Comparison of ENCODE assay signal across 25 cellular contexts in genomic region chr5:1781726-1782384, GRCh38. TPM values are rescaled to one million over a fixed set of nuclear protein-coding genes. Genes with fewer than 3 reads are reported as not detected.
A peak's percentile ranks its signal among the peaks of the same experiment; 100 is the strongest.
DNase-seq lines count a peak whose midpoint lies in the region; ATAC-seq and TF ChIP-seq lines count a peak whose summit lies in the region.
"Had no signal": no experiment of that assay in that cellular context is flagged by ENCODE, and none has a peak within 500 bp of the region (broad histone marks: within the 10 kb centered on the region; RNA-seq: fewer than 3 reads in every experiment).

No MANE protein-coding gene starts in this region.

- no peak overlapping the region for H3K4ac ChIP-seq in neuronal stem cell (ENCODE audit: low read length)

- H3K9ac ChIP-seq in BLaER1 (no peak overlapping the region), neuronal stem cell (ENCODE audit: low read depth, low read length, poor library complexity) (no peak overlapping the region)

- no peaks in the 10 kb centered on the region for H3F3A ChIP-seq in GM23338 (replicated peaks; ENCODE audit: low read depth)

- ATAC-seq in RWPE2 (ENCODE audit: low read depth) = no peak
- no peak for ATAC-seq in HG03175 (IDR thresholded peaks at IDR 0.05; ENCODE audit: unreplicated experiment)
- no peak for ATAC-seq in GM23338
- ATAC-seq: left colon had no signal

- H2AFZ ChIP-seq in neuronal stem cell (ENCODE audit: low read length) = no peak overlapping the region
- no peak overlapping the region for H2AFZ ChIP-seq in hepatocyte
- no peak overlapping the region for H2AFZ ChIP-seq in GM23338

- no peak overlapping the region for H3K14ac ChIP-seq in neuronal stem cell (ENCODE audit: low read length)

- peak overlapping the region; percentile 85 for H3K4me2 ChIP-seq in BLaER1
- H3K4me2 ChIP-seq in neuronal stem cell (ENCODE audit: insufficient read depth, low read length, poor library complexity, severe bottlenecking) = no peak overlapping the region
- no peak overlapping the region for H3K4me2 ChIP-seq in hepatocyte
- H3K4me2 ChIP-seq in GM23338 = no peak overlapping the region

- no peak overlapping the region for H2AK5ac ChIP-seq in neuronal stem cell (ENCODE audit: low read depth, low read length)

- peak overlapping the region; percentile 15 for H3K4me3 ChIP-seq in BLaER1
- H3K4me3 ChIP-seq in RWPE2 (ENCODE audit: severe bottlenecking) = no peak overlapping the region
- H3K4me3 ChIP-seq in neuronal stem cell (ENCODE audit: low read length in 2 of 2) = no peak overlapping the region
- H3K4me3 ChIP-seq in hepatocyte = no peak overlapping the region
- H3K4me3 ChIP-seq in GM23338 = no peak overlapping the region
- H3K4me3 ChIP-seq: adrenal gland, breast epithelium, thoracic aorta had no signal

- no peak overlapping the region for H2BK5ac ChIP-seq in neuronal stem cell (ENCODE audit: low read length)

- no CpG with 5 or more reads among the region's 9 CpGs for WGBS in neuronal stem cell (ENCODE audit: extremely low coverage in 2 of 2, insufficient read length in 2 of 2, insufficient replicate concordance in 1 of 2), 2 donors
- WGBS in hepatocyte (ENCODE audit: low lambda C conversion rate, missing lambda C conversion rate) = 85% methylated on average over 9 of the region's 9 CpGs

- H3K36me3 Mint-ChIP-seq in CD14-positive monocyte (no peaks in the 10 kb centered on the region), GM23338 (ENCODE audit: low read depth) (no peaks in the 10 kb centered on the region)
- H3K36me3 Mint-ChIP-seq: mesothelial cell of epicardium had no signal

- no peak overlapping the region for H3K23ac ChIP-seq in neuronal stem cell (ENCODE audit: low read depth, low read length, poor library complexity)

- H3K9me3 ChIP-seq in BLaER1 (no peaks in the 10 kb centered on the region), RWPE2 (ENCODE audit: severe bottlenecking) (no peaks in the 10 kb centered on the region), neuronal stem cell (replicated peaks in 1 of 2; ENCODE audit: control insufficient read depth in 2 of 2, insufficient read depth in 1 of 2, low read depth in 1 of 2, low read length in 2 of 2) (no peaks in the 10 kb centered on the region), hepatocyte (ENCODE audit: low read depth) (no peaks in the 10 kb centered on the region)
- H3K9me3 ChIP-seq: adrenal gland, breast epithelium, thoracic aorta had no signal

- H3K36me3 ChIP-seq in BLaER1 = no peaks in the 10 kb centered on the region
- no peaks in the 10 kb centered on the region for H3K36me3 ChIP-seq in RWPE2 (ENCODE audit: low read depth)
- H3K36me3 ChIP-seq in neuronal stem cell (replicated peaks in 1 of 2; ENCODE audit: control insufficient read depth in 2 of 2, insufficient read depth in 2 of 2, low read length in 2 of 2) = no peaks in the 10 kb centered on the region
- no peaks in the 10 kb centered on the region for H3K36me3 ChIP-seq in hepatocyte (replicated peaks; ENCODE audit: insufficient read depth, low read depth)
- no peaks in the 10 kb centered on the region for H3K36me3 ChIP-seq in GM23338 (ENCODE audit: insufficient read depth)
- H3K36me3 ChIP-seq: adrenal gland, breast epithelium, thoracic aorta had no signal

- no peak overlapping the region for H4K91ac ChIP-seq in neuronal stem cell (ENCODE audit: low read depth, low read length, poor library complexity)

- no peak overlapping the region for H2BK120ac ChIP-seq in neuronal stem cell (ENCODE audit: low read depth, low read length)

- no peaks in the 10 kb centered on the region for H3K27me3 ChIP-seq in BLaER1
- H3K27me3 ChIP-seq in RWPE2 (ENCODE audit: insufficient read depth, poor library complexity, severe bottlenecking) = no peaks in the 10 kb centered on the region
- no peaks in the 10 kb centered on the region for H3K27me3 ChIP-seq in neuronal stem cell (ENCODE audit: control insufficient read depth in 3 of 3, insufficient read depth in 3 of 3, low read depth in 1 of 3, low read length in 3 of 3)
- H3K27me3 ChIP-seq in hepatocyte = no peaks in the 10 kb centered on the region
- no peaks in the 10 kb centered on the region for H3K27me3 ChIP-seq in GM23338 (ENCODE audit: insufficient read depth)
- H3K27me3 ChIP-seq: breast epithelium had no signal

- H3K9me3 Mint-ChIP-seq in CD14-positive monocyte (no peaks in the 10 kb centered on the region), GM23338 (no peaks in the 10 kb centered on the region; the same call in 2 of the 3 replicates)
- H3K9me3 Mint-ChIP-seq: activated CD4-positive, alpha-beta T cell treated with anti-CD3 and anti-CD28 coated beads, Interleukin-2, amount 10 ng/mL, durations not matched to agents 24 days and 14 days; mesothelial cell of epicardium; nephron progenitor cell had no signal

- no peak for TF ChIP-seq CTCF in CD14-positive monocyte (IDR thresholded peaks at IDR 0.05)
- no peak for TF ChIP-seq CTCF in RWPE2 (IDR thresholded peaks at IDR 0.05; ENCODE audit: poor library complexity, severe bottlenecking)
- no peak for TF ChIP-seq CTCF in hepatocyte (IDR thresholded peaks at IDR 0.05; ENCODE audit: poor library complexity)
- TF ChIP-seq CTCF in GM23338 (conservative IDR thresholded peaks at IDR 0.05; ENCODE audit: low read depth in 2 of 2) = no peak

- H3K79me2 ChIP-seq in hepatocyte = no peaks in the 10 kb centered on the region
- H3K79me2 ChIP-seq in GM23338 (replicated peaks; ENCODE audit: insufficient read depth) = no peaks in the 10 kb centered on the region

- no peak overlapping the region for H2BK15ac ChIP-seq in neuronal stem cell (ENCODE audit: low read length)

- H3K27ac ChIP-seq in BLaER1 (peak overlapping the region; percentile 57), RWPE2 (ENCODE audit: poor library complexity, severe bottlenecking) (no peak overlapping the region), neuronal stem cell (replicated peaks; ENCODE audit: low read length) (peak overlapping the region; percentile 19), hepatocyte (no peak overlapping the region), GM23338 (ENCODE audit: low read depth) (no peak overlapping the region)
- H3K27ac ChIP-seq: adrenal gland, breast epithelium, thoracic aorta had no signal

- H3K79me1 ChIP-seq in neuronal stem cell (ENCODE audit: low read depth, low read length) = no peaks in the 10 kb centered on the region

- H3K27me3 Mint-ChIP-seq in CD14-positive monocyte (ENCODE audit: low read depth in 3 of 3) (peaks cover 2 to 14% (median 4%) of the 10 kb centered on the region in 3 donors), GM23338 (ENCODE audit: insufficient read depth, low read depth, poor library complexity) (peaks cover 9% of the 10 kb centered on the region)

- H4K20me1 ChIP-seq in BLaER1 = no peaks in the 10 kb centered on the region
- no peaks in the 10 kb centered on the region for H4K20me1 ChIP-seq in hepatocyte (ENCODE audit: insufficient read depth, poor library complexity, severe bottlenecking)
- H4K20me1 ChIP-seq in GM23338 (replicated peaks; ENCODE audit: insufficient read depth) = no peaks in the 10 kb centered on the region

- intact Hi-C loops in CD14-positive monocyte (cut with micrococcal nuclease) = no loop called here

- H4K8ac ChIP-seq in neuronal stem cell (ENCODE audit: low read depth, low read length) = no peak overlapping the region

- H3K18ac ChIP-seq in neuronal stem cell (ENCODE audit: low read length) = no peak overlapping the region

- H3K4me1 ChIP-seq in BLaER1 = peaks cover 52% of the 10 kb centered on the region
- no peaks in the 10 kb centered on the region for H3K4me1 ChIP-seq in RWPE2 (ENCODE audit: insufficient read depth, poor library complexity, severe bottlenecking)
- H3K4me1 ChIP-seq in neuronal stem cell (ENCODE audit: control insufficient read depth in 2 of 2, insufficient read depth in 1 of 2, low read depth in 1 of 2, low read length in 2 of 2) = peaks cover 0 to 7% of the 10 kb centered on the region in 2 donors
- no peaks in the 10 kb centered on the region for H3K4me1 ChIP-seq in hepatocyte (ENCODE audit: insufficient read depth)
- H3K4me1 ChIP-seq in GM23338 (ENCODE audit: insufficient read depth) = no peaks in the 10 kb centered on the region
- H3K4me1 ChIP-seq: adrenal gland, breast epithelium had no signal

- no peaks in the 10 kb centered on the region for H3K4me1 Mint-ChIP-seq in CD14-positive monocyte
- no peaks in the 10 kb centered on the region for H3K4me1 Mint-ChIP-seq in GM23338

- H3K4me3 Mint-ChIP-seq in CD14-positive monocyte = no peak overlapping the region
- H3K4me3 Mint-ChIP-seq in GM23338 = no peak overlapping the region
- H3K4me3 Mint-ChIP-seq: activated CD4-positive, alpha-beta T cell treated with anti-CD3 and anti-CD28 coated beads, Interleukin-2, amount 10 ng/mL, durations not matched to agents 24 days and 14 days; mesothelial cell of epicardium; nephron progenitor cell had no signal

- no peak overlapping the region for H2BK12ac ChIP-seq in neuronal stem cell (ENCODE audit: low read length)

- H3K27ac Mint-ChIP-seq in CD14-positive monocyte (no peak overlapping the region), GM23338 (no peak overlapping the region)
- H3K27ac Mint-ChIP-seq: activated CD4-positive, alpha-beta T cell treated with anti-CD3 and anti-CD28 coated beads, Interleukin-2, amount 10 ng/mL, durations not matched to agents 24 days and 14 days; mesothelial cell of epicardium; nephron progenitor cell; progenitor cell of endocrine pancreas had no signal

- DNase-seq in CD14-positive monocyte (ENCODE audit: low spot score) (peak; percentile 38), RWPE2 (ENCODE audit: low spot score) (peak; percentile 58), neuronal stem cell (ENCODE audit: low spot score) (no peak), hepatocyte (ENCODE audit: low spot score) (no peak), GM23338 (ENCODE audit: low spot score) (no peak)
- DNase-seq: activated CD4-positive, alpha-beta T cell treated with anti-CD3 and anti-CD28 coated beads, Interleukin-2, amount 10 ng/mL, durations not matched to agents 24 days and 14 days; activated CD8-positive, alpha-beta memory T cell treated with anti-CD3 and anti-CD28 coated beads, Interleukin-2, amount 50 U/mL, for 48 hours; adrenal gland; cortex of kidney; NCI-H1092 treated with DMSO at 0.1 percent for 48 hours; NCI-H2029; NCI-H226; NCI-H774; nephron progenitor cell; OCI-M1; SIG-M5; stimulated activated CD4-positive, alpha-beta T cell treated with anti-CD3 and anti-CD28 coated beads, Interleukin-1b, Interleukin-23, amount 100 ng/mL, for 48 hours; T-helper 1 cell had no signal

- H3K9me2 ChIP-seq in hepatocyte (replicated peaks; ENCODE audit: insufficient read depth) (no peaks in the 10 kb centered on the region), GM23338 (ENCODE audit: insufficient read depth) (no peaks in the 10 kb centered on the region)

RNA-seq across cellular contexts. Expression of gene MRPL36, which starts 17.8 kb away (rescaled TPM):
- 10 to 100 TPM; 65.9 to 81.7 TPM for polyA plus RNA-seq in CD14-positive monocyte
- polyA plus RNA-seq in neuronal stem cell (2013, experiment 1 of 2) = 54.5 TPM
- 56.1 TPM for polyA plus RNA-seq in neuronal stem cell (2013, experiment 2 of 2)
- total RNA-seq in hepatocyte = 25.6 and 40.3 TPM in 2 replicates
- 96.9 and 107 TPM in 2 replicates for polyA plus RNA-seq in hepatocyte
- total RNA-seq in GM23338 (2014; rRNA removed; shearing (Covaris generic)) = 47.5 and 79.9 TPM in 2 replicates
- 143 and 149 TPM in 2 replicates for polyA plus RNA-seq in GM23338 (2016; fragmentation: Nextera tagmentation; extraction: Ambion mirVana)

RNA-seq across cellular contexts. Expression of gene NDUFS6, which starts 19.4 kb away (rescaled TPM):
- polyA plus RNA-seq in CD14-positive monocyte (10 to 100 TPM; 62.2 to 62.3 TPM), hepatocyte (103 and 108 TPM in 2 replicates), GM23338 (2016; fragmentation: Nextera tagmentation; extraction: Ambion mirVana) (279 and 289 TPM in 2 replicates)
- polyA plus RNA-seq in neuronal stem cell (2013, experiment 1 of 2) = 149 TPM
- 147 TPM for polyA plus RNA-seq in neuronal stem cell (2013, experiment 2 of 2)
- 29.3 and 33.4 TPM in 2 replicates for total RNA-seq in hepatocyte
- total RNA-seq in GM23338 (2014; rRNA removed; shearing (Covaris generic)) = 82.1 and 94.8 TPM in 2 replicates

Comparison
In these comparisons a context has a peak if more than half of its experiments do, and no peak if none do; other contexts are left out.
1. H3K27ac ChIP-seq: peak in BLaER1 (single experiment) and neuronal stem cell (single experiment); none in RWPE2 (single experiment), hepatocyte (single experiment) and GM23338 (single experiment).
2. DNase-seq: peak in CD14-positive monocyte (single experiment) and RWPE2 (single experiment); none in neuronal stem cell (single experiment), hepatocyte (single experiment) and GM23338 (single experiment).